Comparison of ENCODE assay signal across 15 cellular contexts in the genomic region with DNA sequence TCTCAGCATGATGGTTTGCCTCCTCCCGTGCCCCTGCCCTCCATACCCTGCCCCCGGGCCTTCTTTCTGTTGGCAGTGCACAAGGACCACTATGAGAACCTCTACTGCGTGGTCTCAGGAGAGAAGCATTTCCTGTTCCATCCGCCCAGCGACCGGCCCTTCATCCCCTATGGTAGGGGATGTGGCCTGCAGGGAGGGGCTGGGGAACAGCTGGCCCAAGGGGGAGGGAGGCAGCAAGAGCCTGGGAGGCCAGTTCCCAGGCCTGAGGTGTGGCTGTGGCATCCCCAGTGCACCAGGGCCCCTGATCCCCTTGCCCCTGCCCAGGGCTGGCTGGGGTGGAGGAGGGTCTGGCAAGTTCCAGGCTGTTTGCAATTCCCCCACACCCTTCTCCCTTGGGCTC. TPM values are rescaled to one million over a fixed set of nuclear protein-coding genes. Genes with fewer than 3 reads are reported as not detected.
DNase-seq lines count a peak whose midpoint lies in the region; ATAC-seq and TF ChIP-seq lines count a peak whose summit lies in the region.
"Had no signal": no experiment of that assay in that cellular context is flagged by ENCODE, and none has a peak within 500 bp of the region (broad histone marks: within the 10 kb centered on the region; RNA-seq: fewer than 3 reads in every experiment).

No MANE protein-coding gene starts in this region.

- ATAC-seq in effector memory CD8-positive, alpha-beta T cell (replicated peaks) = no peak
- no peak for ATAC-seq in HG02973 (IDR thresholded peaks at IDR 0.05; ENCODE audit: unreplicated experiment)
- ATAC-seq: GM12878, HCT116, HepG2 had no signal

- no peak overlapping the region for H2BK5ac ChIP-seq in neuronal stem cell (ENCODE audit: low read length)

- H3K79me1 ChIP-seq in neuronal stem cell (ENCODE audit: low read depth, low read length) = peaks cover 9% of the 10 kb centered on the region

- H3K9me3 ChIP-seq in neuronal stem cell (replicated peaks in 1 of 2; ENCODE audit: control insufficient read depth in 2 of 2, insufficient read depth in 1 of 2, low read depth in 1 of 2, low read length in 2 of 2) = no peaks in the 10 kb centered on the region
- H3K9me3 ChIP-seq: BE2C, Caco-2 had no signal

- TF ChIP-seq POLR2A in NB4 (IDR thresholded peaks at IDR 0.05; ENCODE audit: extremely low read depth, insufficient read length) = no peak

- H3K36me3 Mint-ChIP-seq in effector memory CD8-positive, alpha-beta T cell (ENCODE audit: insufficient read depth) = peaks cover 15% of the 10 kb centered on the region
- H3K36me3 Mint-ChIP-seq in activated naive CD8-positive, alpha-beta T cell treated with anti-CD3 and anti-CD28 coated beads for 36 hours = peaks cover 2% of the 10 kb centered on the region

- no peaks in the 10 kb centered on the region for H3K9me3 Mint-ChIP-seq in effector memory CD8-positive, alpha-beta T cell
- H3K9me3 Mint-ChIP-seq in activated naive CD8-positive, alpha-beta T cell treated with anti-CD3 and anti-CD28 coated beads for 36 hours = no peaks in the 10 kb centered on the region
- H3K9me3 Mint-ChIP-seq: CD8-positive, alpha-beta memory T cell had no signal

- H2AFZ ChIP-seq in neuronal stem cell (ENCODE audit: low read length) = no peak overlapping the region
- H2AFZ ChIP-seq: GM23248 had no signal

- peaks cover 27 to 32% of the 10 kb centered on the region in 2 donors for H3K4me1 Mint-ChIP-seq in effector memory CD8-positive, alpha-beta T cell (ENCODE audit: low read depth in 2 of 2)
- H3K4me1 Mint-ChIP-seq in activated naive CD8-positive, alpha-beta T cell treated with anti-CD3 and anti-CD28 coated beads for 36 hours = peaks cover 29% of the 10 kb centered on the region

- H3K4me3 Mint-ChIP-seq in effector memory CD8-positive, alpha-beta T cell = no peak overlapping the region
- no peak overlapping the region for H3K4me3 Mint-ChIP-seq in activated naive CD8-positive, alpha-beta T cell treated with anti-CD3 and anti-CD28 coated beads for 36 hours
- H3K4me3 Mint-ChIP-seq: CD8-positive, alpha-beta memory T cell had no signal

- H3K4me1 ChIP-seq in neuronal stem cell (ENCODE audit: control insufficient read depth in 2 of 2, insufficient read depth in 1 of 2, low read depth in 1 of 2, low read length in 2 of 2) = no peaks in the 10 kb centered on the region
- H3K4me1 ChIP-seq: Caco-2 had no signal

- no peak overlapping the region for H2BK15ac ChIP-seq in neuronal stem cell (ENCODE audit: low read length)

- peak overlapping the region; percentile 60 for H3K9ac ChIP-seq in neuronal stem cell (ENCODE audit: low read depth, low read length, poor library complexity)
- H3K9ac ChIP-seq: GM23248 had no signal

- no peaks in the 10 kb centered on the region for H3K27me3 ChIP-seq in neuronal stem cell (ENCODE audit: control insufficient read depth in 3 of 3, insufficient read depth in 3 of 3, low read depth in 1 of 3, low read length in 3 of 3)
- H3K27me3 ChIP-seq: BE2C had no signal

- no peak overlapping the region for H3K23ac ChIP-seq in neuronal stem cell (ENCODE audit: low read depth, low read length, poor library complexity)

- H3K27me3 Mint-ChIP-seq in effector memory CD8-positive, alpha-beta T cell = no peaks in the 10 kb centered on the region
- H3K27me3 Mint-ChIP-seq in activated naive CD8-positive, alpha-beta T cell treated with anti-CD3 and anti-CD28 coated beads for 36 hours = no peaks in the 10 kb centered on the region

- WGBS in neuronal stem cell (ENCODE audit: extremely low coverage in 2 of 2, insufficient read length in 2 of 2, insufficient replicate concordance in 1 of 2), 2 donors = no CpG with 5 or more reads among the region's 6 CpGs

- H3K4me3 ChIP-seq in NB4 (ENCODE audit: low read depth, low read length) = no peak overlapping the region
- H3K4me3 ChIP-seq in neuronal stem cell (ENCODE audit: low read length in 2 of 2) = no peak overlapping the region
- H3K4me3 ChIP-seq: GM12878, GM23248 had no signal

- no peak overlapping the region for H2AK5ac ChIP-seq in neuronal stem cell (ENCODE audit: low read depth, low read length)

- no peak overlapping the region for H4K91ac ChIP-seq in neuronal stem cell (ENCODE audit: low read depth, low read length, poor library complexity)

- no peak overlapping the region for H3K4ac ChIP-seq in neuronal stem cell (ENCODE audit: low read length)

- H2BK12ac ChIP-seq in neuronal stem cell (ENCODE audit: low read length) = no peak overlapping the region

- no peak overlapping the region for H3K18ac ChIP-seq in neuronal stem cell (ENCODE audit: low read length)

- H3K14ac ChIP-seq in neuronal stem cell (ENCODE audit: low read length) = no peak overlapping the region

- peaks cover 17 to 33% of the 10 kb centered on the region in 2 donors for H3K36me3 ChIP-seq in neuronal stem cell (replicated peaks in 1 of 2; ENCODE audit: control insufficient read depth in 2 of 2, insufficient read depth in 2 of 2, low read length in 2 of 2)
- H3K36me3 ChIP-seq: BE2C had no signal

- H3K27ac Mint-ChIP-seq in effector memory CD8-positive, alpha-beta T cell = peak overlapping the region; percentile 49 to 52
- no peak overlapping the region for H3K27ac Mint-ChIP-seq in activated naive CD8-positive, alpha-beta T cell treated with anti-CD3 and anti-CD28 coated beads for 36 hours

- DNase-seq in EH (ENCODE audit: low read depth) (peak; percentile 25), NB4 (ENCODE audit: low read depth) (peak; percentile 32), neuronal stem cell (ENCODE audit: low spot score) (no peak)
- no peak for DNase-seq in effector memory CD8-positive, alpha-beta T cell
- no peak for DNase-seq in activated naive CD8-positive, alpha-beta T cell treated with anti-CD3 and anti-CD28 coated beads for 36 hours
- no peak for DNase-seq in activated CD4-positive, CD25-positive, alpha-beta regulatory T cell treated with anti-CD3 and anti-CD28 coated beads, Interleukin-2, amount 50 U/mL, for 72 hours
- DNase-seq: BE2C; Caco-2; CD8-positive, alpha-beta memory T cell; DMS53; GM23248 had no signal

- H3K4me2 ChIP-seq in neuronal stem cell (ENCODE audit: insufficient read depth, low read length, poor library complexity, severe bottlenecking) = no peak overlapping the region

- no peak overlapping the region for H4K8ac ChIP-seq in neuronal stem cell (ENCODE audit: low read depth, low read length)

- peak overlapping the region; percentile 61 for H2BK120ac ChIP-seq in neuronal stem cell (ENCODE audit: low read depth, low read length)

- no peak overlapping the region for H3K27ac ChIP-seq in neuronal stem cell (replicated peaks; ENCODE audit: low read length)
- H3K27ac ChIP-seq: GM23248 had no signal

- no peak for TF ChIP-seq CTCF in NB4 (IDR thresholded peaks at IDR 0.05; ENCODE audit: low read depth, low read length)

RNA-seq across cellular contexts. Expression of a gene that starts 2.6 kb away (rescaled TPM):
- polyA plus RNA-seq in neuronal stem cell (2013, experiment 1 of 2) = 16.5 TPM
- 15.9 TPM for polyA plus RNA-seq in neuronal stem cell (2013, experiment 2 of 2)
- 1 to 10 TPM; 2.1 to 2.2 TPM for total RNA-seq in activated naive CD8-positive, alpha-beta T cell treated with anti-CD3 and anti-CD28 coated beads for 36 hours

RNA-seq across cellular contexts. Expression of a gene that starts 8.2 kb away (rescaled TPM):
- polyA plus RNA-seq in neuronal stem cell (2013, experiment 1 of 2) = 14.4 TPM
- 14.3 TPM for polyA plus RNA-seq in neuronal stem cell (2013, experiment 2 of 2)
- 10 to 100 TPM in 1 of 2 experiments, 1 to 10 TPM in 1; 9.4 to 10.9 TPM for total RNA-seq in activated naive CD8-positive, alpha-beta T cell treated with anti-CD3 and anti-CD28 coated beads for 36 hours

RNA-seq across cellular contexts. Expression of a gene that starts 57.8 kb away (rescaled TPM):
- 0.08 TPM for polyA plus RNA-seq in neuronal stem cell (2013, experiment 1 of 2)
- polyA plus RNA-seq in neuronal stem cell (2013, experiment 2 of 2) = 0.14 TPM
- total RNA-seq in activated naive CD8-positive, alpha-beta T cell treated with anti-CD3 and anti-CD28 coated beads for 36 hours = under 1 TPM; 0.19 to 0.30 TPM
- polyA plus RNA-seq: CD8-positive, alpha-beta memory T cell had no signal

Comparison
In these comparisons a context has a peak if more than half of its experiments do, and no peak if none do; other contexts are left out.
1. DNase-seq: peak in EH (single experiment) and NB4 (single experiment); none in effector memory CD8-positive, alpha-beta T cell (0 of 3), neuronal stem cell (single experiment), activated naive CD8-positive, alpha-beta T cell treated with anti-CD3 and anti-CD28 coated beads for 36 hours (single experiment) and activated CD4-positive, CD25-positive, alpha-beta regulatory T cell treated with anti-CD3 and anti-CD28 coated beads, Interleukin-2, amount 50 U/mL, for 72 hours (single experiment).